ENCODE assay signal across 8 cellular contexts in genomic region chr1:156508205-156508954, GRCh38.
DNase-seq lines count a peak whose midpoint lies in the region; ATAC-seq lines count a peak whose summit lies in the region.

No MANE protein-coding gene starts in this region.

- H3K4me3 ChIP-seq in GM08714 (ENCODE audit: low read length): peak overlapping the region; percentile 39; the same call in 1 of the 2 replicates
- H3K4me3 ChIP-seq in skin epidermis: no peak overlapping the region

- ATAC-seq in GM21576 (IDR thresholded peaks at IDR 0.05; ENCODE audit: unreplicated experiment) (no peak), HG02852 (IDR thresholded peaks at IDR 0.05; ENCODE audit: unreplicated experiment) (no peak)

- H3K27ac ChIP-seq in skin epidermis: peak overlapping the region in 18 of 21 experiments; percentile 13 to 81 (median 58)

- peak; percentile 74 for DNase-seq in RPMI8226
- peak in 22 of 42 donors; percentile 19 to 77 (median 57) for DNase-seq in head of caudate nucleus
- no peak for DNase-seq in NCI-H146 (lab: John Stamatoyannopoulos, UW)
- DNase-seq in DMS53 treated with DMSO at 0.1 percent for 48 hours (lab: John Stamatoyannopoulos, UW; ENCODE audit: unreplicated experiment): no peak

- intact Hi-C loops in head of caudate nucleus (cut with DNase I): loop anchor here (5.0 kb wide), 1 partner anchor 94 kb away; the partner anchor contains the start of gene GPATCH4

Comparison
In these comparisons a context has a peak if more than half of its experiments do, and no peak if none do; other contexts are left out.
1. DNase-seq: peak in RPMI8226 (single experiment) and head of caudate nucleus (22 of 42); none in NCI-H146 (single experiment) and DMS53 treated with DMSO at 0.1 percent for 48 hours (single experiment).